In genomic region chr4:126223784-126224407, GRCh38 we compare ENCODE assay signal across 9 cellular contexts.
DNase-seq lines count a peak whose midpoint lies in the region; ATAC-seq and TF ChIP-seq lines count a peak whose summit lies in the region.
"Had no signal": no experiment of that assay in that cellular context is flagged by ENCODE, and none has a peak within 500 bp of the region (broad histone marks: within the 10 kb centered on the region; RNA-seq: fewer than 3 reads in every experiment).

No MANE protein-coding gene starts in this region.

- CTCF ChIA-PET in Panc1 (lab: Charles Lee): interaction anchor here (0.9 kb wide), 1 partner anchor 47 kb away, joined by 3 read pairs; no protein-coding TSS in a partner anchor

- TF ChIP-seq POLR2A in transverse colon (IDR thresholded peaks at IDR 0.05): no peak

- H3K27ac ChIP-seq in cardiac muscle cell (no peak overlapping the region), Panc1 (ENCODE audit: low read length) (no peak overlapping the region), transverse colon (no peak overlapping the region)

- TF ChIP-seq CTCF in cardiac muscle cell (IDR thresholded peaks at IDR 0.05; ENCODE audit: low read depth, low read length): peak; percentile 77
- TF ChIP-seq CTCF in Panc1 (IDR thresholded peaks at IDR 0.05): peak; percentile 50; the same call in 1 of the 2 replicates
- peak; percentile 61 for TF ChIP-seq CTCF in foreskin fibroblast (IDR thresholded peaks at IDR 0.05; ENCODE audit: low read depth, low read length)
- TF ChIP-seq CTCF in transverse colon (IDR thresholded peaks at IDR 0.05): peak in 4 of 5 experiments; percentile 12 to 42 (median 26)

- H3K36me3 ChIP-seq in cardiac muscle cell (no peaks in the 10 kb centered on the region), Panc1 (ENCODE audit: control insufficient read depth, insufficient read depth, low read length) (no peaks in the 10 kb centered on the region; the same call in 1 of the 2 replicates), transverse colon (no peaks in the 10 kb centered on the region)

- ATAC-seq in Panc1 (no peak), GM21360 (IDR thresholded peaks at IDR 0.05; ENCODE audit: unreplicated experiment) (no peak)
- ATAC-seq: stimulated activated effector memory CD8-positive, alpha-beta T cell treated with anti-CD3 and anti-CD28 coated beads, Interleukin-12 subunit alpha, Interleukin-12 subunit beta, amount 100 ng/mL, for 72 hours had no signal

- POLR2A ChIA-PET in Panc1 (lab: Charles Lee): no interaction called here

- BruUV-seq in Panc1 (replicated peaks; lab: Mats Ljungman, UMichigan): no TSS peak

- WGBS in transverse colon (ENCODE audit: low coverage in 1 of 2), 2 donors: 33 to 68% methylated on average over 2 of the region's 2 CpGs

- H3K4me3 ChIP-seq in cardiac muscle cell (no peak overlapping the region), Panc1 (ENCODE audit: low read depth in 2 of 2, low read length in 2 of 2) (no peak overlapping the region), foreskin fibroblast (ENCODE audit: low read depth in 1 of 2, low read length in 2 of 2) (no peak overlapping the region), transverse colon (no peak overlapping the region)

- H3K9me3 ChIP-seq in cardiac muscle cell (ENCODE audit: low read depth) (no peaks in the 10 kb centered on the region), Panc1 (ENCODE audit: control insufficient read depth, insufficient read depth, low read depth, low read length) (no peaks in the 10 kb centered on the region), transverse colon (no peaks in the 10 kb centered on the region)

- in situ Hi-C loops in Panc1 (cut with HindIII; ENCODE audit: low pct_unique_long_range_greater_than_20kb, low sequenced_read_pairs) (no loop called here), transverse colon (cut with MboI; ENCODE audit: low pct_ligation_motif_present in 1 of 4, low pct_unique_long_range_greater_than_20kb in 1 of 4, low sequenced_read_pairs in 3 of 4) (no loop called here)

- H3K4me1 ChIP-seq in cardiac muscle cell (ENCODE audit: low read depth): no peaks in the 10 kb centered on the region
- H3K4me1 ChIP-seq in Panc1 (ENCODE audit: control insufficient read depth, insufficient read depth, low read length): no peaks in the 10 kb centered on the region
- no peaks in the 10 kb centered on the region for H3K4me1 ChIP-seq in transverse colon

- no peaks in the 10 kb centered on the region for H3K27me3 ChIP-seq in cardiac muscle cell
- no peaks in the 10 kb centered on the region for H3K27me3 ChIP-seq in Panc1 (ENCODE audit: control insufficient read depth, insufficient read depth, low read length)
- H3K27me3 ChIP-seq in transverse colon: no peaks in the 10 kb centered on the region

- no peak for TF ChIP-seq EP300 in transverse colon (IDR thresholded peaks at IDR 0.05; ENCODE audit: low read depth)

- intact Hi-C loops in cardiac septum (cut with DNase I): no loop called here
- intact Hi-C loops in Panc1 (cut with micrococcal nuclease; ENCODE audit: unreplicated experiment): loop anchor here (10.0 kb wide), 1 partner anchor 371 kb away; no protein-coding TSS in a partner anchor
- intact Hi-C loops in transverse colon (cut with DNase I; ENCODE audit: low total_unique reads): no loop called here

- DNase-seq in cardiac muscle cell (ENCODE audit: low read depth in 1 of 2, low spot score in 1 of 2) (peak; percentile 24 to 41), cardiac septum (ENCODE audit: low spot score) (no peak), Panc1 (ENCODE audit: low read depth, low spot score) (no peak), foreskin fibroblast (peak in 1 of 2 donors; percentile 51), transverse colon (no peak), occipital lobe (lab: John Stamatoyannopoulos, UW) (no peak), NCI-H2227 treated with DMSO at 0.1 percent for 48 hours (lab: John Stamatoyannopoulos, UW) (no peak)

Comparison
In these comparisons a context has a peak if more than half of its experiments do, and no peak if none do; other contexts are left out.
1. DNase-seq: peak in cardiac muscle cell (2 of 2); none in cardiac septum (single experiment), Panc1 (single experiment), transverse colon (single experiment), occipital lobe (single experiment) and NCI-H2227 treated with DMSO at 0.1 percent for 48 hours (single experiment).
2. CTCF ChIP-seq: peak in every context shown above with its lines; median percentile 77 in cardiac muscle cell; 61 in foreskin fibroblast; 50 in Panc1; 26 in transverse colon.